8 cellular contexts compared by ENCODE assay signal in the genomic region with DNA sequence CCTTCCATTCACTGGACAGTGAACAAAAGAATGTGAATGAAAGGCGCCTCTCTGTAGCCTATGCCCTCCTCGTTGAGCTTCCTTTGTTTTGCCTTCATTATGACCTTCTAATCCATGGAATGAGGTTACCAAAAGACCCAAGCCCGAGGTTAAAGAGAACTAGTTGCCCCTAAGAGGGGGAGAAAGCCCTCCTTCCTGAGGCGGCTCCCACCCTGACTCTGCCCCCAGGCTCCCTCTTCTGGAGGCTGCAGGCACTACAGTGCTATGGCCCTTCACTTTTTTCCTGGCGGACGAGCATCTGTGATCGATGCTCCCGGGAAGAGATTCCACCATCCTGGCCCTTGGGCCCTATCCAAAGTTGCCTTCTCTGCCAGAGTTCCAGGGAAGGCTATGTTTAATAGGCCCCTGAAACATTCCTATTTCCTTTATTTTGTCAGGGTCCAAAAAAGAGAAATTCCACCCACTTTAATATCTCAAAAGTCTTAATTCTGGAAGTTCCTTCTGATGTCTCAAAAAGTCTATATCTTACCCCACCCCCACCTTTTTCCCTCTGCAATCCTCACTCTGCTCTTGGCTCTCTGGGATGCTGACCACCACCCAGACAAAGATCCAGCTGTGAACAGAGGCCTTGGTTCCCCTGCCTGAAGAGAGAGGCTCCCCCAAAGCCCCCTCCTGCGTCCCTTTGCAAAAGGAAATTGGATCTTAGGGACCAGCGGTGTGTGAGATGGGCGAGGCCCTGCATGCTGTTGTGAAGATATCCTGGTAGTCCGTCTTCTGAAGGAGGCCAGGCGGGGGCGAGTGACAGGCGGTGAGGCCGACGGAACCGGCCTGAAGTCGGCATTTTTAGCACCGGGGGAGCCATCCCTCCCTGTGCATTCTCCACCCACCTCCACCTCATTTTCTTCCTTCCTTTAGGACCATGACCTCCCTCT.
DNase-seq lines count a peak whose midpoint lies in the region; ATAC-seq and TF ChIP-seq lines count a peak whose summit lies in the region.

No MANE protein-coding gene starts in this region.

- H3K4me1 Mint-ChIP-seq in Calu3 (ENCODE audit: low read depth, unreplicated experiment): no peaks in the 10 kb centered on the region

- H3K36me3 ChIP-seq in HEK293 (ENCODE audit: control insufficient read depth in 2 of 2, insufficient read depth in 1 of 2, low read length in 2 of 2): no peaks in the 10 kb centered on the region
- H3K36me3 ChIP-seq in Panc1 (ENCODE audit: control insufficient read depth, insufficient read depth, low read length): no peaks in the 10 kb centered on the region
- H3K36me3 ChIP-seq in skeletal muscle satellite cell (ENCODE audit: insufficient read depth, low read length): no peaks in the 10 kb centered on the region

- H3K27me3 ChIP-seq in Panc1 (ENCODE audit: control insufficient read depth, insufficient read depth, low read length) (0 out of 2 replicates have a peak, but pooled peaks cover 2% of the 10 kb centered on the region), right cardiac atrium (ENCODE audit: control insufficient read depth, insufficient read depth) (no peaks in the 10 kb centered on the region), skeletal muscle satellite cell (ENCODE audit: control insufficient read depth, insufficient read depth, low read length) (no peaks in the 10 kb centered on the region)

- 58% methylated on average over 20 of the region's 20 CpGs for WGBS in right cardiac atrium

- no peak overlapping the region for H3K4me2 ChIP-seq in skeletal muscle satellite cell (ENCODE audit: low read length)

- no TSS peak for BruUV-seq in Calu3 (replicated peaks; lab: Mats Ljungman, UMichigan)
- BruUV-seq in Panc1 (replicated peaks; lab: Mats Ljungman, UMichigan): no TSS peak

- in situ Hi-C loops in Panc1 (cut with HindIII; ENCODE audit: low pct_unique_long_range_greater_than_20kb, low sequenced_read_pairs): no loop called here

- peak overlapping the region; percentile 31 for H3K9ac ChIP-seq in skeletal muscle satellite cell (ENCODE audit: low read depth, low read length)

- H3K9me3 ChIP-seq in HEK293 (ENCODE audit: control insufficient read depth, insufficient read depth, low read depth, low read length) (no peaks in the 10 kb centered on the region), Panc1 (ENCODE audit: control insufficient read depth, insufficient read depth, low read depth, low read length) (no peaks in the 10 kb centered on the region), right cardiac atrium (ENCODE audit: control insufficient read depth, low read length) (no peaks in the 10 kb centered on the region), skeletal muscle satellite cell (replicated peaks; ENCODE audit: low read length) (no peaks in the 10 kb centered on the region)

- no peaks in the 10 kb centered on the region for H3K4me1 ChIP-seq in HEK293 (ENCODE audit: control insufficient read depth, insufficient read depth, low read length)
- no peaks in the 10 kb centered on the region for H3K4me1 ChIP-seq in Panc1 (ENCODE audit: control insufficient read depth, insufficient read depth, low read length)
- H3K4me1 ChIP-seq in right cardiac atrium (ENCODE audit: control insufficient read depth, insufficient read depth, low read length): peaks cover 7% of the 10 kb centered on the region
- H3K4me1 ChIP-seq in skeletal muscle satellite cell (ENCODE audit: control insufficient read depth, insufficient read depth, low read length): peaks cover 33% of the 10 kb centered on the region

- peak; percentile 66 for ATAC-seq in Panc1
- peak in 1 of 2 donors; percentile 25 for ATAC-seq in right cardiac atrium
- no peak for ATAC-seq in GM19328 (IDR thresholded peaks at IDR 0.05; ENCODE audit: unreplicated experiment)
- ATAC-seq in GM19452 (IDR thresholded peaks at IDR 0.05; ENCODE audit: unreplicated experiment): no peak

- no peak overlapping the region for H3K4me3 Mint-ChIP-seq in Calu3 (ENCODE audit: low read depth, unreplicated experiment)

- H3K4me3 ChIP-seq in HEK293 (ENCODE audit: low read depth, low read length) (no peak overlapping the region), Panc1 (ENCODE audit: low read depth in 2 of 2, low read length in 2 of 2) (no peak overlapping the region), right cardiac atrium (ENCODE audit: low read length) (no peak overlapping the region), skeletal muscle satellite cell (ENCODE audit: low read length) (no peak overlapping the region)

- POLR2A ChIA-PET in HEK293 (lab: Yijun Ruan, JAX) (no interaction called here), Panc1 (lab: Charles Lee) (no interaction called here)

- intact Hi-C loops in Calu3 (cut with micrococcal nuclease; ENCODE audit: unreplicated experiment): loop anchor here (5.0 to 10.0 kb wide), 3 partner anchors 187 to 387 kb away; a partner anchor contains a TSS
- intact Hi-C loops in Panc1 (cut with micrococcal nuclease; ENCODE audit: unreplicated experiment): loop anchor here (5.0 kb wide), 2 partner anchors 53 to 387 kb away; no protein-coding TSS in a partner anchor
- intact Hi-C loops in right cardiac atrium (cut with DNase I): loop anchor here (5.0 to 10.0 kb wide), 4 partner anchors 187 to 257 kb away; a partner anchor contains a TSS

- CTCF ChIA-PET in Calu3 (lab: Charles Lee): no interaction called here
- CTCF ChIA-PET in HEK293 (lab: Yijun Ruan, JAX): interaction anchor here (0.6 to 5.7 kb wide), 28 partner anchors 8 to 1243 kb away, joined by 3 to 60 read pairs (median 4); a partner anchor contains a TSS
- CTCF ChIA-PET in Panc1 (lab: Charles Lee): interaction anchor here (0.6 kb wide), 2 partner anchors 32 to 270 kb away, joined by 3 read pairs; no protein-coding TSS in a partner anchor

- peaks cover 4% of the 10 kb centered on the region for H3K36me3 Mint-ChIP-seq in Calu3 (ENCODE audit: insufficient read depth, unreplicated experiment)

- no peak overlapping the region for H3K27ac ChIP-seq in HEK293 (ENCODE audit: extremely low read depth, low read depth, low read length)
- H3K27ac ChIP-seq in Panc1 (ENCODE audit: low read length): no peak overlapping the region
- H3K27ac ChIP-seq in right cardiac atrium (ENCODE audit: low read length): no peak overlapping the region

- H3K9me3 Mint-ChIP-seq in Calu3 (ENCODE audit: low read depth, unreplicated experiment): no peaks in the 10 kb centered on the region

- no peak overlapping the region for H3K27ac Mint-ChIP-seq in Calu3 (ENCODE audit: unreplicated experiment)

- TF ChIP-seq CTCF in Calu3 (IDR thresholded peaks at IDR 0.05; ENCODE audit: unreplicated experiment) (peak; percentile 77), HEK293 (tag by site-specific recombination; IDR thresholded peaks at IDR 0.05) (no peak), Panc1 (IDR thresholded peaks at IDR 0.05) (peak; percentile 98)

- DNase-seq in Calu3 (peak; percentile 60), Panc1 (ENCODE audit: low read depth, low spot score) (peak; percentile 25), right cardiac atrium (peak; percentile 59 to 86 (median 84))
- peak; percentile 17 for DNase-seq in activated naive CD8-positive, alpha-beta T cell treated with anti-CD3 and anti-CD28 coated beads, Interleukin-2, amount 50 U/mL, for 16 hours (ENCODE audit: low read depth, low spot score)

- peaks cover 87% of the 10 kb centered on the region for H3K27me3 Mint-ChIP-seq in Calu3 (ENCODE audit: unreplicated experiment)

TF ChIP-seq in HEK293, 187 proteins besides CTCF, POLR2A, EP300 and RAD21:
- TF ChIP-seq IKZF3 (tag by site-specific recombination; IDR thresholded peaks at IDR 0.05) (peak; percentile 32; the same call in 1 of the 2 replicates), YY2 (tag by site-specific recombination; IDR thresholded peaks at IDR 0.05) (no peak), ZBTB17 (tag by site-specific recombination; IDR thresholded peaks at IDR 0.05) (peak; percentile 70), ZNF776 (tag by site-specific recombination; IDR thresholded peaks at IDR 0.05; ENCODE audit: borderline replicate concordance) (no peak), ZNF654 (tag by site-specific recombination; IDR thresholded peaks at IDR 0.05; ENCODE audit: low read depth) (peak; percentile 28; the same call in 1 of the 2 replicates), REPIN1 (tag by site-specific recombination; IDR thresholded peaks at IDR 0.05; ENCODE audit: low read depth) (no peak), ZNF16 (tag by site-specific recombination; IDR thresholded peaks at IDR 0.05; ENCODE audit: low read depth) (no peak)
- TF ChIP-seq, protein P1, sequence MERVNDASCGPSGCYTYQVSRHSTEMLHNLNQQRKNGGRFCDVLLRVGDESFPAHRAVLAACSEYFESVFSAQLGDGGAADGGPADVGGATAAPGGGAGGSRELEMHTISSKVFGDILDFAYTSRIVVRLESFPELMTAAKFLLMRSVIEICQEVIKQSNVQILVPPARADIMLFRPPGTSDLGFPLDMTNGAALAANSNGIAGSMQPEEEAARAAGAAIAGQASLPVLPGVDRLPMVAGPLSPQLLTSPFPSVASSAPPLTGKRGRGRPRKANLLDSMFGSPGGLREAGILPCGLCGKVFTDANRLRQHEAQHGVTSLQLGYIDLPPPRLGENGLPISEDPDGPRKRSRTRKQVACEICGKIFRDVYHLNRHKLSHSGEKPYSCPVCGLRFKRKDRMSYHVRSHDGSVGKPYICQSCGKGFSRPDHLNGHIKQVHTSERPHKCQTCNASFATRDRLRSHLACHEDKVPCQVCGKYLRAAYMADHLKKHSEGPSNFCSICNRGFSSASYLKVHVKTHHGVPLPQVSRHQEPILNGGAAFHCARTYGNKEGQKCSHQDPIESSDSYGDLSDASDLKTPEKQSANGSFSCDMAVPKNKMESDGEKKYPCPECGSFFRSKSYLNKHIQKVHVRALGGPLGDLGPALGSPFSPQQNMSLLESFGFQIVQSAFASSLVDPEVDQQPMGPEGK (tag by site-specific recombination; IDR thresholded peaks at IDR 0.05): no peak
TF ChIP-seq in HEK293: peak in this region for 3.

Comparison
In these comparisons a context has a peak if more than half of its experiments do, and no peak if none do; other contexts are left out.
1. DNase-seq: peak in every context shown above with its lines; median percentile 84 in right cardiac atrium; 60 in Calu3; 25 in Panc1; 17 in activated naive CD8-positive, alpha-beta T cell treated with anti-CD3 and anti-CD28 coated beads, Interleukin-2, amount 50 U/mL, for 16 hours.